8 cellular contexts compared by ENCODE assay signal in the genomic region with DNA sequence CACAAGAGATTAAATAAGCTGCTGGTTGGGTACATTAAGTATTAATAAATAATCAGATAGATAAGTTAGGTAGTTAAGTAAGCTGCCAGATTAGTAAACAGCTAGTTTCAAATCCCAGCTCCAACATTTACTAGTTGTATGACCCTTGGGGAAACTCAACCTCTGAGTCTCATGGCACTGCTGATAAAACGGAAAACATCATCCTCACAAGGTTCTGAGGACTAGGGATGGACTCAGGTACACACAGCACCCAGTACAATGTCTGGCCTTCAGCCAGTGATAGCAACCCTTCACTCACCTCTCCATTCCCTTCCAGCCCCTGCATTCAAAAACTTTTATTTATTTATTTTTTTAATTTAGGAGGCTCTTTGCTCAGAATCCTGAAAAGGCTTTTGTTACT. TPM values are rescaled to one million over a fixed set of nuclear protein-coding genes. Genes with fewer than 3 reads are reported as not detected.
DNase-seq lines count a peak whose midpoint lies in the region; ATAC-seq and TF ChIP-seq lines count a peak whose summit lies in the region.

No MANE protein-coding gene starts in this region.

- H3K4me2 ChIP-seq in hepatocyte, result peak overlapping the region; percentile 6

- 92% methylated on average over 1 of the region's 1 CpG for WGBS in hepatocyte (ENCODE audit: low lambda C conversion rate, missing lambda C conversion rate)

- no peaks in the 10 kb centered on the region for H3K36me3 Mint-ChIP-seq in T-helper 2 cell treated with Interferon-gamma antibody and Interleukin-4, amounts not matched to agents 5 μg/mL and 100 μg/mL, for 36 hours (ENCODE audit: low read depth)
- H3K36me3 Mint-ChIP-seq in T-cell, result no peaks in the 10 kb centered on the region

- no peaks in the 10 kb centered on the region for H3K9me3 Mint-ChIP-seq in T-helper 2 cell treated with Interferon-gamma antibody and Interleukin-4, amounts not matched to agents 5 μg/mL and 100 μg/mL, for 36 hours
- H3K9me3 Mint-ChIP-seq in T-cell, result no peaks in the 10 kb centered on the region

- H3K9me2 ChIP-seq in hepatocyte (replicated peaks; ENCODE audit: insufficient read depth), result no peaks in the 10 kb centered on the region

- no peak overlapping the region for H3K9ac ChIP-seq in stomach smooth muscle (ENCODE audit: low read length in 2 of 2)

- H3K27ac Mint-ChIP-seq in T-helper 2 cell treated with Interferon-gamma antibody and Interleukin-4, amounts not matched to agents 5 μg/mL and 100 μg/mL, for 36 hours, result peak overlapping the region; percentile 93
- peak overlapping the region; percentile 92 to 96 for H3K27ac Mint-ChIP-seq in T-cell

- H3K9me3 ChIP-seq in hepatocyte (ENCODE audit: low read depth), result no peaks in the 10 kb centered on the region
- no peaks in the 10 kb centered on the region for H3K9me3 ChIP-seq in stomach smooth muscle (ENCODE audit: control insufficient read depth in 2 of 2, low read length in 2 of 2)

- no peak overlapping the region for H2AFZ ChIP-seq in hepatocyte

- no peaks in the 10 kb centered on the region for H4K20me1 ChIP-seq in hepatocyte (ENCODE audit: insufficient read depth, poor library complexity, severe bottlenecking)

- H3K79me2 ChIP-seq in hepatocyte, result no peaks in the 10 kb centered on the region

- no peak for DNase-seq in T-helper 2 cell treated with Interferon-gamma antibody and Interleukin-4, amounts not matched to agents 5 μg/mL and 100 μg/mL, for 36 hours (ENCODE audit: low spot score)
- no peak for DNase-seq in T-helper 2 cell
- DNase-seq in T-cell, result no peak
- DNase-seq in hepatocyte (ENCODE audit: low spot score), result no peak
- no peak for DNase-seq in dedifferentiated amniotic fluid mesenchymal stem cell (ENCODE audit: extremely low spot score)
- DNase-seq in MV-4-11 (lab: John Stamatoyannopoulos, UW), result no peak
- no peak for DNase-seq in omental fat pad (ENCODE audit: low spot score)

- peak overlapping the region; percentile 74 for H3K4me3 Mint-ChIP-seq in T-helper 2 cell treated with Interferon-gamma antibody and Interleukin-4, amounts not matched to agents 5 μg/mL and 100 μg/mL, for 36 hours
- H3K4me3 Mint-ChIP-seq in T-cell, result peak overlapping the region in 1 of 3 donors; percentile 54

- H3K4me1 ChIP-seq in hepatocyte (ENCODE audit: insufficient read depth) (peaks cover 3% of the 10 kb centered on the region), stomach smooth muscle (ENCODE audit: control insufficient read depth, insufficient read depth, low read length) (peaks cover 14% of the 10 kb centered on the region)

- H3K27me3 ChIP-seq in hepatocyte, result no peaks in the 10 kb centered on the region
- H3K27me3 ChIP-seq in stomach smooth muscle (ENCODE audit: control insufficient read depth in 1 of 2, insufficient read depth in 2 of 2, low read length in 2 of 2), result no peaks in the 10 kb centered on the region

- H3K36me3 ChIP-seq in hepatocyte (replicated peaks; ENCODE audit: insufficient read depth, low read depth), result no peaks in the 10 kb centered on the region
- no peaks in the 10 kb centered on the region for H3K36me3 ChIP-seq in stomach smooth muscle (ENCODE audit: control insufficient read depth in 2 of 2, insufficient read depth in 2 of 2, low read length in 2 of 2)

- ATAC-seq in T-cell (replicated peaks in 1 of 4) (no peak), omental fat pad (ENCODE audit: low FRiP score) (no peak)

- peaks cover 25% of the 10 kb centered on the region for H3K4me1 Mint-ChIP-seq in T-helper 2 cell treated with Interferon-gamma antibody and Interleukin-4, amounts not matched to agents 5 μg/mL and 100 μg/mL, for 36 hours (ENCODE audit: low read depth)
- H3K4me1 Mint-ChIP-seq in T-cell, result peaks cover 13 to 34% (median 33%) of the 10 kb centered on the region in 3 donors

- no peak overlapping the region for H3K4me3 ChIP-seq in hepatocyte
- H3K4me3 ChIP-seq in stomach smooth muscle (ENCODE audit: low read length in 2 of 2), result peak overlapping the region in 1 of 2 donors; percentile 49

- CTCF ChIA-PET in T-cell (lab: Charles Lee), result interaction anchor here (0.6 to 1.7 kb wide), 8 partner anchors 9 to 374 kb away, joined by 3 to 6 read pairs (median 3); a partner anchor contains a TSS

- TF ChIP-seq CTCF in hepatocyte (IDR thresholded peaks at IDR 0.05; ENCODE audit: poor library complexity) (no peak), omental fat pad (IDR thresholded peaks at IDR 0.05) (no peak)

- H3K27ac ChIP-seq in hepatocyte, result peak overlapping the region; percentile 15
- H3K27ac ChIP-seq in stomach smooth muscle (ENCODE audit: low read length), result peak overlapping the region; percentile 49

- POLR2A ChIA-PET in T-cell (lab: Charles Lee), result interaction anchor here (0.6 to 1.1 kb wide), 2 partner anchors 64 to 480 kb away, joined by 4 to 7 read pairs; no protein-coding TSS in a partner anchor

- no peaks in the 10 kb centered on the region for H3K27me3 Mint-ChIP-seq in T-helper 2 cell treated with Interferon-gamma antibody and Interleukin-4, amounts not matched to agents 5 μg/mL and 100 μg/mL, for 36 hours (ENCODE audit: low read depth)
- H3K27me3 Mint-ChIP-seq in T-cell, result no peaks in the 10 kb centered on the region

RNA-seq across cellular contexts. Expression of a gene that starts 32.3 kb away (rescaled TPM):
- total RNA-seq in T-cell (under 1 TPM; 0.16 to 0.92 (median 0.55) TPM), hepatocyte (39.6 and 40.7 TPM in 2 replicates), omental fat pad (10 to 100 TPM in 2 of 4 donors, 1 to 10 TPM in 2; 7.9 to 42.0 (median 19.7) TPM)
- 16.2 and 22.7 TPM in 2 replicates for polyA plus RNA-seq in hepatocyte

Comparison
In these comparisons a context has a peak if more than half of its experiments do, and no peak if none do; other contexts are left out.
1. RNA of a gene that starts 32.3 kb away (total RNA-seq): 39.6 to 40.7 TPM in hepatocyte and 7.9 to 42.0 TPM in omental fat pad; 0.16 to 0.92 TPM in T-cell; every median in the first group is over 4 times any median in the second.